Comparison of ENCODE assay signal across 15 cellular contexts in genomic region chr3:16203031-16203430, GRCh38. TPM values are rescaled to one million over a fixed set of nuclear protein-coding genes. Genes with fewer than 3 reads are reported as not detected.
DNase-seq lines count a peak whose midpoint lies in the region; ATAC-seq and TF ChIP-seq lines count a peak whose summit lies in the region.
"Had no signal": no experiment of that assay in that cellular context is flagged by ENCODE, and none has a peak within 500 bp of the region (broad histone marks: within the 10 kb centered on the region; RNA-seq: fewer than 3 reads in every experiment).

No MANE protein-coding gene starts in this region.

- H3K23ac ChIP-seq in mesenchymal stem cell (ENCODE audit: low read length in 2 of 2), result no peak overlapping the region

- H3K36me3 ChIP-seq in mesenchymal stem cell (ENCODE audit: control insufficient read depth in 1 of 2, insufficient read depth in 2 of 2, low read depth in 1 of 2, low read length in 2 of 2) (peaks cover 0 to 85% of the 10 kb centered on the region in 2 experiments), body of pancreas (replicated peaks in 1 of 2; ENCODE audit: insufficient read depth in 1 of 2, low read depth in 2 of 2) (no peaks in the 10 kb centered on the region)

- H2AFZ ChIP-seq in mesenchymal stem cell (ENCODE audit: low read depth, low read length), result no peak overlapping the region
- H2AFZ ChIP-seq: parathyroid adenoma had no signal

- intact Hi-C loops in activated CD4-positive, alpha-beta T cell treated with anti-CD3 and anti-CD28 coated beads for 36 hours (cut with DNase I, micrococcal nuclease), result no loop called here
- intact Hi-C loops in body of pancreas (cut with DNase I), result no loop called here

- no peak overlapping the region for H2BK5ac ChIP-seq in mesenchymal stem cell (ENCODE audit: low read depth, low read length, poor library complexity, severe bottlenecking)

- no peak overlapping the region for H3K18ac ChIP-seq in mesenchymal stem cell (ENCODE audit: low read depth in 1 of 2, low read length in 2 of 2)

- H3K9me3 ChIP-seq in mesenchymal stem cell (ENCODE audit: control insufficient read depth, low read length) (no peaks in the 10 kb centered on the region), T-helper 17 cell (ENCODE audit: control insufficient read depth, low read length, poor library complexity, severe bottlenecking) (no peaks in the 10 kb centered on the region), body of pancreas (no peaks in the 10 kb centered on the region)
- H3K9me3 ChIP-seq: A549 had no signal

- peaks cover 18% of the 10 kb centered on the region for H3K4me1 Mint-ChIP-seq in activated CD4-positive, alpha-beta T cell treated with anti-CD3 and anti-CD28 coated beads for 36 hours
- peaks cover 3% of the 10 kb centered on the region for H3K4me1 Mint-ChIP-seq in T-helper 17 cell
- H3K4me1 Mint-ChIP-seq: stimulated activated memory B cell treated with anti-CD40 and anti-IgM and Interleukin-4, amounts not matched to agents 10 μg/mL and 1 μg/mL and 100 μg/mL, for 72 hours had no signal

- H3K14ac ChIP-seq in mesenchymal stem cell (ENCODE audit: low read length in 2 of 2), result no peak overlapping the region

- WGBS in mesenchymal stem cell, result 64% methylated on average over 4 of the region's 4 CpGs
- 68 to 78% methylated on average over 4 of the region's 4 CpGs for WGBS in body of pancreas, 2 donors

- peaks cover 1% of the 10 kb centered on the region for H3K27me3 Mint-ChIP-seq in activated CD4-positive, alpha-beta T cell treated with anti-CD3 and anti-CD28 coated beads for 36 hours
- peaks cover 45% of the 10 kb centered on the region for H3K27me3 Mint-ChIP-seq in T-helper 17 cell

- H3K4me3 Mint-ChIP-seq in activated CD4-positive, alpha-beta T cell treated with anti-CD3 and anti-CD28 coated beads for 36 hours, result no peak overlapping the region
- no peak overlapping the region for H3K4me3 Mint-ChIP-seq in T-helper 17 cell
- H3K4me3 Mint-ChIP-seq: stimulated activated memory B cell treated with anti-CD40 and anti-IgM and Interleukin-4, amounts not matched to agents 10 μg/mL and 1 μg/mL and 100 μg/mL, for 72 hours had no signal

- H3K4me1 ChIP-seq in mesenchymal stem cell (ENCODE audit: control insufficient read depth, insufficient read depth, low read depth, low read length), result peaks cover 2% of the 10 kb centered on the region
- no peaks in the 10 kb centered on the region for H3K4me1 ChIP-seq in body of pancreas
- H3K4me1 ChIP-seq: A549, parathyroid adenoma had no signal

- no peaks in the 10 kb centered on the region for H3K27me3 ChIP-seq in mesenchymal stem cell (ENCODE audit: control insufficient read depth in 1 of 2, insufficient read depth in 1 of 2, low read length in 2 of 2)
- no peaks in the 10 kb centered on the region for H3K27me3 ChIP-seq in body of pancreas

- no peaks in the 10 kb centered on the region for H3K36me3 Mint-ChIP-seq in activated CD4-positive, alpha-beta T cell treated with anti-CD3 and anti-CD28 coated beads for 36 hours (ENCODE audit: low read depth)
- H3K36me3 Mint-ChIP-seq in T-helper 17 cell (ENCODE audit: low read depth), result peaks cover 9% of the 10 kb centered on the region
- H3K36me3 Mint-ChIP-seq: stimulated activated memory B cell treated with anti-CD40 and anti-IgM and Interleukin-4, amounts not matched to agents 10 μg/mL and 1 μg/mL and 100 μg/mL, for 72 hours had no signal

- ATAC-seq in activated CD4-positive, alpha-beta T cell treated with anti-CD3 and anti-CD28 coated beads for 36 hours, result peak; percentile 69
- ATAC-seq in T-helper 17 cell (no peak), body of pancreas (no peak)
- ATAC-seq: A549; stimulated activated memory B cell treated with anti-CD40 and anti-IgM and Interleukin-4, amounts not matched to agents 10 μg/mL and 1 μg/mL and 100 μg/mL, for 72 hours had no signal

- H3K4ac ChIP-seq in mesenchymal stem cell (ENCODE audit: low read depth in 1 of 2, low read length in 2 of 2), result no peak overlapping the region

- in situ Hi-C loops in astrocyte of the spinal cord (cut with HindIII; ENCODE audit: low sequenced_read_pairs), result no loop called here

- H4K91ac ChIP-seq in mesenchymal stem cell (ENCODE audit: low read length), result no peak overlapping the region

- peak; percentile 32 for DNase-seq in activated CD4-positive, alpha-beta T cell treated with anti-CD3 and anti-CD28 coated beads for 36 hours
- no peak for DNase-seq in activated CD4-positive, alpha-beta T cell treated with anti-CD3 and anti-CD28 coated beads for 1 hour
- DNase-seq in HCEC 1CT (peak; percentile 68), astrocyte of the spinal cord (ENCODE audit: low read depth, low spot score) (peak; percentile 73), mesenchymal stem cell (peak; percentile 10), NOMO-1 treated with DMSO at 0.1 percent for 48 hours (lab: John Stamatoyannopoulos, UW; ENCODE audit: unreplicated experiment) (no peak), T-helper 17 cell (no peak), body of pancreas (no peak)
- DNase-seq: Calu3, NCI-H1694, NCI-H82 had no signal

- H2BK15ac ChIP-seq in mesenchymal stem cell (ENCODE audit: low read depth, poor library complexity, severe bottlenecking), result no peak overlapping the region

- no peak for TF ChIP-seq CTCF in astrocyte of the spinal cord (IDR thresholded peaks at IDR 0.05; ENCODE audit: low read depth, low read length)
- TF ChIP-seq CTCF in body of pancreas (IDR thresholded peaks at IDR 0.05), result no peak

- no peak overlapping the region for H3K4me2 ChIP-seq in mesenchymal stem cell (ENCODE audit: low read length, poor library complexity, severe bottlenecking)
- H3K4me2 ChIP-seq: A549 had no signal

- H3K4me3 ChIP-seq in astrocyte of the spinal cord (ENCODE audit: low read depth, low read length) (no peak overlapping the region), mesenchymal stem cell (ENCODE audit: insufficient read depth in 1 of 2, low read depth in 1 of 2, low read length in 2 of 2) (no peak overlapping the region), body of pancreas (no peak overlapping the region)
- H3K4me3 ChIP-seq: A549, SK-N-MC had no signal

- H4K8ac ChIP-seq in mesenchymal stem cell (ENCODE audit: low read length), result no peak overlapping the region

- H3K79me1 ChIP-seq in mesenchymal stem cell (replicated peaks; ENCODE audit: low read length, poor library complexity, severe bottlenecking), result no peaks in the 10 kb centered on the region

- no peaks in the 10 kb centered on the region for H3K9me3 Mint-ChIP-seq in activated CD4-positive, alpha-beta T cell treated with anti-CD3 and anti-CD28 coated beads for 36 hours (ENCODE audit: low read depth)
- H3K9me3 Mint-ChIP-seq: stimulated activated memory B cell treated with anti-CD40 and anti-IgM and Interleukin-4, amounts not matched to agents 10 μg/mL and 1 μg/mL and 100 μg/mL, for 72 hours had no signal

- H3K27ac ChIP-seq in mesenchymal stem cell (ENCODE audit: low read length, poor library complexity, severe bottlenecking), result no peak overlapping the region
- H3K27ac ChIP-seq in body of pancreas, result no peak overlapping the region
- H3K27ac ChIP-seq: A549, parathyroid adenoma, SK-N-MC had no signal

- H2AK5ac ChIP-seq in mesenchymal stem cell (ENCODE audit: low read length, severe bottlenecking), result no peak overlapping the region

- no peak overlapping the region for H2BK120ac ChIP-seq in mesenchymal stem cell (ENCODE audit: low read depth, low read length)

- H2BK12ac ChIP-seq in mesenchymal stem cell (ENCODE audit: low read length in 2 of 2), result no peak overlapping the region

- H3K27ac Mint-ChIP-seq in activated CD4-positive, alpha-beta T cell treated with anti-CD3 and anti-CD28 coated beads for 36 hours, result no peak overlapping the region
- H3K27ac Mint-ChIP-seq in T-helper 17 cell, result no peak overlapping the region
- H3K27ac Mint-ChIP-seq: stimulated activated memory B cell treated with anti-CD40 and anti-IgM and Interleukin-4, amounts not matched to agents 10 μg/mL and 1 μg/mL and 100 μg/mL, for 72 hours had no signal

- TF ChIP-seq POLR2A in body of pancreas (IDR thresholded peaks at IDR 0.05), result no peak

- CTCF ChIA-PET in activated CD4-positive, alpha-beta T cell treated with anti-CD3 and anti-CD28 coated beads for 36 hours (lab: Charles Lee), result interaction anchor here (0.6 kb wide), 1 partner anchor 139 kb away, joined by 3 read pairs; no protein-coding TSS in a partner anchor

- POLR2A ChIA-PET in activated CD4-positive, alpha-beta T cell treated with anti-CD3 and anti-CD28 coated beads for 36 hours (lab: Charles Lee), result no interaction called here

- no peak overlapping the region for H3K9ac ChIP-seq in mesenchymal stem cell (ENCODE audit: low read length)
- H3K9ac ChIP-seq: parathyroid adenoma had no signal

RNA-seq across cellular contexts. Expression of gene GALNT15, which starts 28.6 kb away (rescaled TPM):
- total RNA-seq in activated CD4-positive, alpha-beta T cell treated with anti-CD3 and anti-CD28 coated beads for 36 hours, result not detected
- 0.69 TPM for polyA plus RNA-seq in mesenchymal stem cell (2013, experiment 1 of 2)
- polyA plus RNA-seq in mesenchymal stem cell (2013, experiment 2 of 2), result 0.86 TPM
- under 1 TPM in 1 of 2 donors, not detected in 1; 0.42 TPM for total RNA-seq in T-helper 17 cell
- total RNA-seq in body of pancreas, result 10 to 100 TPM; 21.8 to 26.0 TPM
- total RNA-seq: Calu3 had no signal

Comparison
In these comparisons a context has a peak if more than half of its experiments do, and no peak if none do; other contexts are left out.
1. DNase-seq: peak in activated CD4-positive, alpha-beta T cell treated with anti-CD3 and anti-CD28 coated beads for 36 hours (single experiment), HCEC 1CT (single experiment), astrocyte of the spinal cord (single experiment) and mesenchymal stem cell (single experiment); none in activated CD4-positive, alpha-beta T cell treated with anti-CD3 and anti-CD28 coated beads for 1 hour (single experiment), NOMO-1 treated with DMSO at 0.1 percent for 48 hours (single experiment), T-helper 17 cell (0 of 3) and body of pancreas (0 of 4).
2. RNA of gene GALNT15, which starts 28.6 kb away (total RNA-seq): 21.8 to 26.0 TPM in body of pancreas; 0.42 TPM in T-helper 17 cell and not detected in activated CD4-positive, alpha-beta T cell treated with anti-CD3 and anti-CD28 coated beads for 36 hours; every median in the first group is over 10 times any median in the second.